9 cellular contexts compared by ENCODE assay signal in genomic region chr3:113148307-113148703, GRCh38.
DNase-seq lines count a peak whose midpoint lies in the region; ATAC-seq and TF ChIP-seq lines count a peak whose summit lies in the region.
"Had no signal": no experiment of that assay in that cellular context is flagged by ENCODE, and none has a peak within 500 bp of the region (broad histone marks: within the 10 kb centered on the region; RNA-seq: fewer than 3 reads in every experiment).

No MANE protein-coding gene starts in this region.

- intact Hi-C loops in left colon (cut with DNase I, micrococcal nuclease) (loop anchor here in 1 of 2 donors (5.0 kb wide), 1 partner anchor 129 kb away; no protein-coding TSS in a partner anchor), thyroid gland (cut with DNase I) (no loop called here)

- no peaks in the 10 kb centered on the region for H3K9me3 Mint-ChIP-seq in activated T-cell treated with anti-CD3 and anti-CD28 coated beads, Interleukin-2, amount 50 U/mL, for 4 hours

- H3K36me3 ChIP-seq in SK-N-MC (ENCODE audit: insufficient read depth, low read length), result no peaks in the 10 kb centered on the region
- no peaks in the 10 kb centered on the region for H3K36me3 ChIP-seq in thyroid gland
- H3K36me3 ChIP-seq: adrenal gland had no signal

- no peak overlapping the region for H3K4me3 Mint-ChIP-seq in activated T-cell treated with anti-CD3 and anti-CD28 coated beads, Interleukin-2, amount 50 U/mL, for 4 hours

- TF ChIP-seq CTCF in thyroid gland (IDR thresholded peaks at IDR 0.05), result no peak

- TF ChIP-seq POLR2A in thyroid gland (IDR thresholded peaks at IDR 0.05), result no peak

- peaks cover 6 to 26% of the 10 kb centered on the region in 2 donors for H3K4me1 ChIP-seq in thyroid gland

- DNase-seq in NCI-H1048 (lab: John Stamatoyannopoulos, UW), result peak; percentile 53
- DNase-seq in SK-N-MC (ENCODE audit: low read depth, low spot score), result no peak
- peak in 1 of 2 donors; percentile 42 for DNase-seq in left colon
- DNase-seq in thyroid gland, result peak in 1 of 2 donors; percentile 18
- no peak for DNase-seq in NCI-H774 (lab: John Stamatoyannopoulos, UW)
- no peak for DNase-seq in activated T-cell treated with anti-CD3 and anti-CD28 coated beads, Interleukin-2, amount 50 U/mL, for 4 hours
- DNase-seq: adrenal gland, H7 had no signal

- H3K27me3 Mint-ChIP-seq in activated T-cell treated with anti-CD3 and anti-CD28 coated beads, Interleukin-2, amount 50 U/mL, for 4 hours (ENCODE audit: low read depth), result no peaks in the 10 kb centered on the region

- H3K4me1 Mint-ChIP-seq in activated T-cell treated with anti-CD3 and anti-CD28 coated beads, Interleukin-2, amount 50 U/mL, for 4 hours (ENCODE audit: low read depth), result no peaks in the 10 kb centered on the region

- H3K9me3 ChIP-seq in SK-N-MC (ENCODE audit: low read depth, low read length) (no peaks in the 10 kb centered on the region), thyroid gland (no peaks in the 10 kb centered on the region)
- H3K9me3 ChIP-seq: adrenal gland had no signal

- H3K27ac ChIP-seq in SK-N-MC (peak overlapping the region; percentile 65), thyroid gland (peak overlapping the region in 2 of 3 donors; percentile 13 to 52)

- peak; percentile 94 for ATAC-seq in left colon
- ATAC-seq in GM21447 (IDR thresholded peaks at IDR 0.05; ENCODE audit: unreplicated experiment), result no peak
- no peak for ATAC-seq in activated T-cell treated with anti-CD3 and anti-CD28 coated beads, Interleukin-2, amount 50 U/mL, for 4 hours

- H3K9ac ChIP-seq in SK-N-MC (ENCODE audit: insufficient read length), result no peak overlapping the region

- no peaks in the 10 kb centered on the region for H3K27me3 ChIP-seq in thyroid gland
- H3K27me3 ChIP-seq: adrenal gland had no signal

- H3K4me3 ChIP-seq in SK-N-MC (peak overlapping the region; percentile 17), thyroid gland (replicated peaks in 1 of 3) (no peak overlapping the region)
- H3K4me3 ChIP-seq: adrenal gland had no signal

- H3K36me3 Mint-ChIP-seq in activated T-cell treated with anti-CD3 and anti-CD28 coated beads, Interleukin-2, amount 50 U/mL, for 4 hours (ENCODE audit: insufficient read depth), result no peaks in the 10 kb centered on the region

- WGBS in thyroid gland, 2 donors, result 35 to 41% methylated on average over 3 to 4 of the region's 4 CpGs
